In the genomic region with DNA sequence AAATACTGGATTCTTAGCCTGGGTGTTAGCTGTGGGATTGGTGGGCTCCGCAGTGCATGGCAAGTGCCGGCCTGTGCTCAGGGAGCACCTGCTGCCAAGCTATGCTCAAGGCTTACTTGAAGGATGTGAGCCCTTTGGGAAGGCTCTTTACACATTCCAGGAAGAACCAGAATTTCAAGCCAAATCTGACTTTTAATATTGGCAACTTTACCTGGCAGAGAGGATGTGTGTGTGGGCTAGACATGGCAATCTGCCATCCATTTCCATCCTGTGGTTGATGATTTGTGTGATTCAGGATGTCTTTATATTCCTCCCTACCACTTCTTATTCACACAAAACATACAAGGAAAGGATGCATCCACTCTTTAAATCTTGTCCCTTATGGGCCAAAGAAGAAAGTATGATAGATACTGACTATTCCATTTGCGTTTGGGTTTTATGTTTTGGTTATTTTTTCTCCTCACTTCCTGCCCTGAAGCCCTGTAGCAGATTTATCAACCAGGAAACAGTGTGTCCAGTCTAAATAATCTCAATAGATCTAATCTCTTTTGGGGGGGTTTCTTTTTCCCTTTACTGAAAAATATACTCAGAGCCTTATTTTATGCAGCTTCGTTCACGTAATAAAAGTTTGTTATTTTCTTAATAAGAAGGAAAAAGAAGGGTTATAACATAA, we compare ENCODE assay signal across 14 cellular contexts.
DNase-seq lines count a peak whose midpoint lies in the region; ATAC-seq and TF ChIP-seq lines count a peak whose summit lies in the region.
"Had no signal": no experiment of that assay in that cellular context is flagged by ENCODE, and none has a peak within 500 bp of the region (broad histone marks: within the 10 kb centered on the region; RNA-seq: fewer than 3 reads in every experiment).

No MANE protein-coding gene starts in this region.

- no peaks in the 10 kb centered on the region for H3K36me3 ChIP-seq in esophagus muscularis mucosa
- no peaks in the 10 kb centered on the region for H3K36me3 ChIP-seq in spleen
- no peaks in the 10 kb centered on the region for H3K36me3 ChIP-seq in sigmoid colon

- H3K27me3 ChIP-seq in esophagus muscularis mucosa (no peaks in the 10 kb centered on the region), spleen (replicated peaks in 1 of 7) (no peaks in the 10 kb centered on the region), sigmoid colon (no peaks in the 10 kb centered on the region)

- H3K9me3 ChIP-seq in esophagus muscularis mucosa = no peaks in the 10 kb centered on the region
- no peaks in the 10 kb centered on the region for H3K9me3 ChIP-seq in spleen
- H3K9me3 ChIP-seq in sigmoid colon = no peaks in the 10 kb centered on the region

- WGBS in esophagus muscularis mucosa = 35% methylated on average over 5 of the region's 5 CpGs
- 39 to 54% (median 45%) methylated on average over 5 of the region's 5 CpGs for WGBS in spleen, 5 donors
- WGBS in sigmoid colon, 2 donors = 71 to 82% methylated on average over 5 of the region's 5 CpGs

- DNase-seq in Daoy (ENCODE audit: low read depth) = peak; percentile 72
- DNase-seq in RPMI7951 (ENCODE audit: low read depth) = peak; percentile 62
- DNase-seq in esophagus muscularis mucosa (ENCODE audit: extremely low spot score) = peak; percentile 79
- DNase-seq in omental fat pad (ENCODE audit: low spot score) = no peak
- DNase-seq in spleen = no peak
- DNase-seq in sigmoid colon = no peak
- DNase-seq: activated CD4-positive, alpha-beta T cell treated with anti-CD3 and anti-CD28 coated beads, Interleukin-2, amount 10 ng/mL, durations not matched to agents 24 days and 14 days; activated T-cell treated with anti-CD3 and anti-CD28 coated beads, Interleukin-2, amount 50 U/mL, for 24 hours; OCI-M1; posterior cingulate gyrus; stimulated activated CD4-positive, alpha-beta T cell treated with anti-CD3 and anti-CD28 coated beads, Interleukin-2, amount 100 ng/mL, for 48 hours had no signal

- ATAC-seq in omental fat pad (ENCODE audit: low FRiP score) (peak; percentile 27), HG02885 (IDR thresholded peaks at IDR 0.05; ENCODE audit: poor library complexity, unreplicated experiment) (no peak), HG03139 (IDR thresholded peaks at IDR 0.05; ENCODE audit: unreplicated experiment) (no peak)
- ATAC-seq: stimulated activated memory B cell treated with anti-CD40 and anti-IgM and Interleukin-4, amounts not matched to agents 10 μg/mL and 1 μg/mL and 100 μg/mL, for 72 hours had no signal

- peaks cover 16 to 50% (median 39%) of the 10 kb centered on the region in 4 donors for H3K4me1 ChIP-seq in esophagus muscularis mucosa
- H3K4me1 ChIP-seq in spleen = peaks cover 0 to 14% (median 2%) of the 10 kb centered on the region in 6 donors
- H3K4me1 ChIP-seq in sigmoid colon = peaks cover 0 to 18% (median 4%) of the 10 kb centered on the region in 4 donors

- TF ChIP-seq POLR2A in esophagus muscularis mucosa (IDR thresholded peaks at IDR 0.05; ENCODE audit: low read depth) (no peak), spleen (IDR thresholded peaks at IDR 0.05) (no peak), sigmoid colon (IDR thresholded peaks at IDR 0.05) (no peak)

- peak overlapping the region; percentile 29 to 66 (median 41) for H3K27ac ChIP-seq in esophagus muscularis mucosa (replicated peaks in 1 of 4)
- peak overlapping the region in 2 of 8 donors; percentile 26 to 54 for H3K27ac ChIP-seq in spleen
- H3K27ac ChIP-seq in sigmoid colon = peak overlapping the region in 2 of 4 donors; percentile 20 to 35

- intact Hi-C loops in esophagus muscularis mucosa (cut with DNase I) = loop anchor here (5.0 to 10.0 kb wide), 2 partner anchors 277 to 605 kb away; no protein-coding TSS in a partner anchor
- intact Hi-C loops in spleen (cut with DNase I; ENCODE audit: low total_unique reads) = loop anchor here (10.0 kb wide), 1 partner anchor 65 kb away; no protein-coding TSS in a partner anchor
- intact Hi-C loops in sigmoid colon (cut with DNase I) = loop anchor here (5.0 to 10.0 kb wide), 3 partner anchors 277 to 602 kb away; no protein-coding TSS in a partner anchor

- TF ChIP-seq CTCF in esophagus muscularis mucosa (IDR thresholded peaks at IDR 0.05) = no peak
- TF ChIP-seq CTCF in omental fat pad (IDR thresholded peaks at IDR 0.05) = no peak
- TF ChIP-seq CTCF in spleen (IDR thresholded peaks at IDR 0.05 in 8 of 11, conservative IDR thresholded peaks at IDR 0.05 in 3 of 11) = no peak
- no peak for TF ChIP-seq CTCF in sigmoid colon (IDR thresholded peaks at IDR 0.05)

- TF ChIP-seq EP300 in esophagus muscularis mucosa (IDR thresholded peaks at IDR 0.05) (no peak), sigmoid colon (IDR thresholded peaks at IDR 0.05) (no peak)

- H3K4me3 ChIP-seq in esophagus muscularis mucosa (no peak overlapping the region), spleen (no peak overlapping the region), sigmoid colon (no peak overlapping the region)

Comparison
In these comparisons a context has a peak if more than half of its experiments do, and no peak if none do; other contexts are left out.
1. DNase-seq: peak in Daoy (single experiment), RPMI7951 (single experiment) and esophagus muscularis mucosa (single experiment); none in omental fat pad (single experiment), spleen (single experiment) and sigmoid colon (single experiment).